9 cellular contexts compared by ENCODE assay signal in the genomic region with DNA sequence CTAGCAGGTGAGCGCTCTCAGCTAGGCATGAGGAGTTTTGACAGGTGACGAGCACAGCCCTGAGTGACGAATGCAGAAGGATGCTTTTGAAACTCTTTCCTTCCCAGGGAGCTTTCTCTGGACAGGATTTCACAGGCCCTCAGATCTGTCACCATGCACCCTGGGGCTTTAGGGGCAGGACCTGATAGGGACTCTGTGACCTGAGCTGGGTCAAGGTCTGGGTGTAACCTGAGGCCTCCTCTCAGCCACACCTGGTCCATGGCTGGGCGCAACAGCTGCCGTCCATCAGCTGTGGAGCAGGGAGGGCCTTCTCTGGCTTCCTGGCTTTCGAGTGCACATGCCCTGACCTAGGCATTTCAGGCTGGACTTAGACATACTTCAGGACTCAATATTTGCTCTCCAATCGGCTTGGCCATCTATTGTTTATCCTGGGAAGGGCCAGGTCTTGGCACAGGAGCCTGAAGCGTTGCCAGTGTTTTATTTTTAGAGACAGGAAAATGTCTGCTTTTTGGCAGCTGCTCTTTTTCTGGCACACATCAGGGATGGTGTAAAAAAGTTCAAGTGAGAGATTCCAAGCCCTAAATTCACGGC. TPM values are rescaled to one million over a fixed set of nuclear protein-coding genes. Genes with fewer than 3 reads are reported as not detected.
DNase-seq lines count a peak whose midpoint lies in the region; ATAC-seq, FAIRE-seq and TF ChIP-seq lines count a peak whose summit lies in the region.
"Had no signal": no experiment of that assay in that cellular context is flagged by ENCODE, and none has a peak within 500 bp of the region (broad histone marks: within the 10 kb centered on the region; RNA-seq: fewer than 3 reads in every experiment).

No MANE protein-coding gene starts in this region.

- no peak for TF ChIP-seq CTCF in pancreas (IDR thresholded peaks at IDR 0.05)

- peaks cover 7 to 40% (median 27%) of the 10 kb centered on the region in 3 donors for H3K4me1 ChIP-seq in pancreas

- H3K27me3 ChIP-seq in pancreas: no peaks in the 10 kb centered on the region

- intact Hi-C loops in pancreas (cut with DNase I): no loop called here

- H3K9me3 ChIP-seq in pancreas: no peaks in the 10 kb centered on the region

- FAIRE-seq in pancreas (lab: Jason Lieb, UNC): no peak

- WGBS in pancreas, 2 donors: 27 to 36% methylated on average over 9 of the region's 9 CpGs

- no peak overlapping the region for H3K4me3 ChIP-seq in pancreas

- H3K27ac ChIP-seq in pancreas: peak overlapping the region in 3 of 4 donors; percentile 4 to 98 (median 9)

- no peaks in the 10 kb centered on the region for H3K36me3 ChIP-seq in pancreas

- ATAC-seq in pancreas (peak; percentile 20 to 64 (median 30)), HG02798 (IDR thresholded peaks at IDR 0.05; ENCODE audit: poor library complexity, unreplicated experiment) (no peak), HG03108 (IDR thresholded peaks at IDR 0.05; ENCODE audit: unreplicated experiment) (no peak), HG02610 (IDR thresholded peaks at IDR 0.05; ENCODE audit: unreplicated experiment) (no peak)

- peak; percentile 59 for DNase-seq in DMS53 treated with DMSO at 0.1 percent for 48 hours (lab: John Stamatoyannopoulos, UW; ENCODE audit: unreplicated experiment)
- peak; percentile 55 for DNase-seq in RPMI7951 (ENCODE audit: low read depth)
- DNase-seq in fibroblast of the conjunctiva (ENCODE audit: low read depth): peak; percentile 62
- DNase-seq in pancreas: peak in 5 of 6 donors; percentile 58 to 72 (median 66)
- DNase-seq in NAMALWA (ENCODE audit: low spot score): no peak
- DNase-seq: posterior cingulate gyrus had no signal

RNA-seq across cellular contexts. Expression of a gene that starts 56.4 kb away (rescaled TPM):
- not detected in 2 replicates for total RNA-seq in RPMI7951 (2014; rRNA removed; shearing (Covaris generic))
- total RNA-seq in pancreas: not detected
- not detected for polyA plus RNA-seq in pancreas

Comparison
In these comparisons a context has a peak if more than half of its experiments do, and no peak if none do; other contexts are left out.
1. ATAC-seq: peak in pancreas (4 of 4); none in HG02798 (single experiment), HG03108 (single experiment) and HG02610 (single experiment).